1 cellular context compared by ENCODE assay signal in genomic region chr15:43793647-43794046, GRCh38.
TF ChIP-seq lines count a peak whose summit lies in the region.

No MANE protein-coding gene starts in this region.

TF ChIP-seq in H1, 55 proteins besides CTCF, POLR2A, EP300 and RAD21:
- no peak for TF ChIP-seq HDAC6 (IDR thresholded peaks at IDR 0.05; ENCODE audit: low read depth, low read length)
- TF ChIP-seq SIN3A (conservative IDR thresholded peaks at IDR 0.05 in 1 of 2, IDR thresholded peaks at IDR 0.05 in 1 of 2; ENCODE audit: low read depth in 1 of 2, low read length in 2 of 2), result no peak
- no peak for TF ChIP-seq ZNF274 (IDR thresholded peaks at IDR 0.05; ENCODE audit: borderline replicate concordance, extremely low read depth, low read length)
